In the genomic region with DNA sequence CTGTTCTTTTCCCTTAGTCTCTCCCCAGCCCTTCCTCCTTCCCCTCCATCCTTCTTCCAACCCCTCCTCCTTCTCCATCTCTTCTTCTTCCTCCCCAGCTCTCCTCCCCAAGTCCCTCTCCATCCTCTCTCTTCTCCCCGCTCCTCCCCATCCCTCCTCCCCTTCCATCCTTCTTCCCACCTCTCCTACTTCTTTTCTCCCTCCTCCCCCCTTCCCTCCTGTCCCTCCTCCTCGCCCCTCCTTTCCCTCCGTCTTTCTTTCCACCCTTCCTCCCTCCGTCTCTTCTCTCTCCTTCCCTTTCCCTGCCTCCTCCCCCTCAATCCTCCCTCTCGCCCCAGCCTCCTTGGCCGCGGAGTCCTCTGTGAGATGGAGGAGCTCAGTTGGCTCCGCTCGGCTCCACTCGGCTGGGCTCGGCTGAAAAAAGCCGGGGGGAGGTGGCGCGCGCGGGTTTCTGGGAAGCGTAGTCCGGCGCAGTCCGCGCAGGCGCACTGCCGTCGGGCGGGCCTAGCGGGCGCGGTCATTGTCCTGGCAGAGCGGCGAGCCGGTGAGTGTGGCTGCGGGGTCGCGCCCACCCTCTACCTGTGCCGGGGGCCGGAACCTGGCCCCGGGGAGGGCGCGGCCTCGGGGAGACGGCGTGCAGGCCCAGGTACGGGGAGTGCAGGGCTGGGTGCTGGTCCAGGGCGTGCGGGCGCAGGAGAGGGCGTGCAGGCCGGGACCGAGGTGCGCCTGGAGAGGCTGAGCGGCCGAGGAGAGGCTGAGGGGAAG, we compare ENCODE assay signal across 8 cellular contexts. TPM values are rescaled to one million over a fixed set of nuclear protein-coding genes. Genes with fewer than 3 reads are reported as not detected.
DNase-seq lines count a peak whose midpoint lies in the region; ATAC-seq and TF ChIP-seq lines count a peak whose summit lies in the region.

TSS of gene ZNF71 (plus strand) at position 520 of the 765 bp plus-strand sequence. CDS start 6,257 bp downstream, outside the sequence.

- DNase-seq in NCI-H460 (ENCODE audit: extremely low read depth, low read depth) (peak; percentile 65), coronary artery (ENCODE audit: low spot score) (peak; percentile 90), left colon (peak; percentile 84 to 93)
- peak; percentile 93 for DNase-seq in activated CD4-positive, alpha-beta T cell treated with anti-CD3 and anti-CD28 coated beads for 48 hours
- DNase-seq in stimulated activated CD4-positive, alpha-beta T cell treated with anti-CD3 and anti-CD28 coated beads, Interleukin-1b, Interleukin-23, amount 100 ng/mL, for 24 hours (ENCODE audit: low read depth in 4 of 4, low spot score in 1 of 4), result peak; percentile 69 to 84 (median 80)

- intact Hi-C loops in left colon (cut with DNase I, micrococcal nuclease), result no loop called here

- H3K4me3 ChIP-seq in ACC112 (ENCODE audit: low read depth, low read length) (peak within 1 kb of the TSS; percentile 89), coronary artery (peak within 1 kb of the TSS; percentile 100)

- peak within 1 kb of the TSS; percentile 21 for H2AFZ ChIP-seq in ACC112 (ENCODE audit: low read length, unreplicated experiment)

- TF ChIP-seq CTCF in coronary artery (IDR thresholded peaks at IDR 0.05), result no peak

- H3K27ac ChIP-seq in ACC112 (ENCODE audit: low read depth, low read length), result no peak within 1 kb of the TSS
- peak within 1 kb of the TSS; percentile 56 to 91 for H3K27ac ChIP-seq in coronary artery

- H3K27me3 ChIP-seq in ACC112 (ENCODE audit: insufficient read depth, low read length), result no peaks in the 10 kb centered on the region

- H3K36me3 ChIP-seq in ACC112 (ENCODE audit: insufficient read depth, low read length), result 0 out of 2 replicates have a peak, but pooled peaks cover 5% of the 10 kb centered on the region

- ATAC-seq in GM18907 (IDR thresholded peaks at IDR 0.05; ENCODE audit: unreplicated experiment) (peak; percentile 92), HG03175 (IDR thresholded peaks at IDR 0.05; ENCODE audit: unreplicated experiment) (peak; percentile 96), left colon (peak; percentile 99)

- peaks cover 23% of the 10 kb centered on the region for H3K79me2 ChIP-seq in ACC112 (ENCODE audit: control insufficient read depth, insufficient read depth, low read length, unreplicated experiment)

- H3K4me1 ChIP-seq in ACC112 (ENCODE audit: control insufficient read depth, insufficient read depth, low read length, unreplicated experiment), result no peaks in the 10 kb centered on the region

RNA-seq across cellular contexts. Expression of gene ZNF71, which starts in this region (rescaled TPM):
- total RNA-seq in NCI-H460 (2014; rRNA removed; shearing (Covaris generic)), result 4.5 and 5.0 TPM in 2 replicates
- 5.5 and 7.5 TPM in 2 replicates for polyA plus RNA-seq in NCI-H460 (2014; cell fraction: nucleus; rRNA removed)
- 1 to 10 TPM; 2.1 to 3.8 TPM for total RNA-seq in left colon
